17 cellular contexts compared by ENCODE assay signal in the genomic region with DNA sequence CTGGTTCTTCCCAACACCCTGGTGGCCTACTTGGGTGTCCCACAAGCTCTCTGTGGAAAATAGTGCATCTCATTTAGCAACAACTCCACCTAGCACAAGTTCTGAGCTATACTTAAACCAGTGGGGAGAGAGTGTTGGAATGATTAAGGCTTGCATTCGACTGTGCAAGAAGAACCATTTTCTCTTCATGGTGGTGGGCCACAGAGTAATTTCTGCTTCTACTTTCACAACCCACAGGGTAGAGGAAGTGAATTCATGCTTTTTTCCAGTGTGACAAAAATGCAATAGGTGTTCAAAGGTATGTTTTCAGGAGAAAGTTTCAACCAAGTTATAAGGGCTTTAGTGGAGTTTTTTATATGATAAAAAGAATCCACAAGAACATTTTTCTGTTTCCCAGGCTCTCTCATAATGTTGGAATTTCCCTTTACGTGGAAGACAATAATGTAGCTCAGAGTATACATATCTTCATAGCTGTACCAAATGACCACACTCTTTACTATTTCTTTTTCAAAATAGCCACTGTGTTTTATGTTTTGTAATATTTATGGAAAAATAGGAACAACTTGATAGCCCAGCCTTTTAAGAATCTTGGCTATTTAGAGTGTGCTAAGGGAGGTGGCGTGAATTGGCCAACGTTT.
DNase-seq lines count a peak whose midpoint lies in the region; ATAC-seq lines count a peak whose summit lies in the region.
"Had no signal": no experiment of that assay in that cellular context is flagged by ENCODE, and none has a peak within 500 bp of the region (broad histone marks: within the 10 kb centered on the region; RNA-seq: fewer than 3 reads in every experiment).

No MANE protein-coding gene starts in this region.

- no peaks in the 10 kb centered on the region for H3K27me3 ChIP-seq in adipocyte (replicated peaks; ENCODE audit: control insufficient read depth, insufficient read depth, low read length)
- no peaks in the 10 kb centered on the region for H3K27me3 ChIP-seq in naive thymus-derived CD4-positive, alpha-beta T cell (ENCODE audit: control insufficient read depth in 2 of 2, insufficient read depth in 2 of 2, low read length in 2 of 2)
- H3K27me3 ChIP-seq: foreskin keratinocyte, pancreas had no signal

- CTCF ChIA-PET in naive thymus-derived CD4-positive, alpha-beta T cell (lab: Charles Lee), result no interaction called here

- ATAC-seq in GM19328 (IDR thresholded peaks at IDR 0.05; ENCODE audit: unreplicated experiment), result peak; percentile 63
- peak; percentile 63 for ATAC-seq in HG02840 (IDR thresholded peaks at IDR 0.05; ENCODE audit: low FRiP score, unreplicated experiment)
- peak; percentile 84 to 85 for ATAC-seq in stimulated activated naive B cell treated with anti-CD40 and anti-IgM and Interleukin-4, amounts not matched to agents 10 μg/mL and 1 μg/mL and 100 μg/mL, for 72 hours (replicated peaks)
- ATAC-seq in naive thymus-derived CD4-positive, alpha-beta T cell, result no peak
- ATAC-seq: foreskin keratinocyte, pancreas had no signal

- H3K27me3 Mint-ChIP-seq in stimulated activated naive B cell treated with anti-CD40 and anti-IgM and Interleukin-4, amounts not matched to agents 10 μg/mL and 1 μg/mL and 100 μg/mL, for 72 hours, result peaks cover 4 to 5% of the 10 kb centered on the region in 2 donors
- H3K27me3 Mint-ChIP-seq in naive thymus-derived CD4-positive, alpha-beta T cell, result peaks cover 0 to 13% (median 7%) of the 10 kb centered on the region in 5 donors

- H3K27ac ChIP-seq in naive thymus-derived CD4-positive, alpha-beta T cell (ENCODE audit: low read depth, low read length), result no peak overlapping the region
- H3K27ac ChIP-seq: foreskin keratinocyte, lower lobe of right lung, pancreas, skin epidermis had no signal

- H3K4me1 Mint-ChIP-seq in stimulated activated naive B cell treated with anti-CD40 and anti-IgM and Interleukin-4, amounts not matched to agents 10 μg/mL and 1 μg/mL and 100 μg/mL, for 72 hours, result peaks cover 5 to 36% of the 10 kb centered on the region in 2 donors
- H3K4me1 Mint-ChIP-seq in naive thymus-derived CD4-positive, alpha-beta T cell, result no peaks in the 10 kb centered on the region

- H3K4me1 ChIP-seq in adipocyte (ENCODE audit: control insufficient read depth, insufficient read depth, low read length), result no peaks in the 10 kb centered on the region
- no peaks in the 10 kb centered on the region for H3K4me1 ChIP-seq in naive thymus-derived CD4-positive, alpha-beta T cell (ENCODE audit: control insufficient read depth in 2 of 2, insufficient read depth in 2 of 2, low read length in 2 of 2)
- H3K4me1 ChIP-seq: foreskin keratinocyte, lower lobe of right lung had no signal

- intact Hi-C loops in naive thymus-derived CD4-positive, alpha-beta T cell (cut with micrococcal nuclease), result no loop called here

- H3K36me3 Mint-ChIP-seq in stimulated activated naive B cell treated with anti-CD40 and anti-IgM and Interleukin-4, amounts not matched to agents 10 μg/mL and 1 μg/mL and 100 μg/mL, for 72 hours, result no peaks in the 10 kb centered on the region
- H3K36me3 Mint-ChIP-seq in naive thymus-derived CD4-positive, alpha-beta T cell, result no peaks in the 10 kb centered on the region

- no peak overlapping the region for H3K4me3 ChIP-seq in adipocyte (ENCODE audit: low read length)
- H3K4me3 ChIP-seq in naive thymus-derived CD4-positive, alpha-beta T cell (ENCODE audit: low read length), result no peak overlapping the region
- H3K4me3 ChIP-seq: lower lobe of right lung, pancreas, skin epidermis had no signal

- H3K9me3 ChIP-seq in adipocyte (ENCODE audit: control insufficient read depth, low read length), result no peaks in the 10 kb centered on the region
- no peaks in the 10 kb centered on the region for H3K9me3 ChIP-seq in naive thymus-derived CD4-positive, alpha-beta T cell (ENCODE audit: control insufficient read depth in 2 of 3, low read length in 3 of 3)
- H3K9me3 ChIP-seq: lower lobe of right lung, pancreas had no signal

- peaks cover 0 to 2% of the 10 kb centered on the region in 2 donors for H3K9me3 Mint-ChIP-seq in stimulated activated naive B cell treated with anti-CD40 and anti-IgM and Interleukin-4, amounts not matched to agents 10 μg/mL and 1 μg/mL and 100 μg/mL, for 72 hours
- H3K9me3 Mint-ChIP-seq in naive thymus-derived CD4-positive, alpha-beta T cell, result peaks cover 0 to 2% (median 0%) of the 10 kb centered on the region in 11 donors
- H3K9me3 Mint-ChIP-seq: activated B cell treated with CpG ODN at 0.5 μM for 24 hours; activated T-helper 2 cell treated with anti-CD3 and anti-CD28 coated beads, Interferon-gamma antibody, Interleukin-2, Interleukin-4, amounts not matched to agents 10 μg/mL and 5 μg/mL and 100 μg/mL, durations not matched to agents 14 hours and 24 hours and 36 hours; endodermal cell; H9 had no signal

- no peaks in the 10 kb centered on the region for H3K36me3 ChIP-seq in adipocyte (ENCODE audit: control insufficient read depth, insufficient read depth, low read length, severe bottlenecking)
- no peaks in the 10 kb centered on the region for H3K36me3 ChIP-seq in naive thymus-derived CD4-positive, alpha-beta T cell (ENCODE audit: control insufficient read depth in 2 of 3, insufficient read depth in 3 of 3, low read length in 3 of 3)
- H3K36me3 ChIP-seq: lower lobe of right lung, pancreas had no signal

- POLR2A ChIA-PET in naive thymus-derived CD4-positive, alpha-beta T cell (lab: Charles Lee), result no interaction called here

- no peak overlapping the region for H3K9ac ChIP-seq in adipocyte (ENCODE audit: low read length)

- H3K27ac Mint-ChIP-seq in stimulated activated naive B cell treated with anti-CD40 and anti-IgM and Interleukin-4, amounts not matched to agents 10 μg/mL and 1 μg/mL and 100 μg/mL, for 72 hours, result no peak overlapping the region
- no peak overlapping the region for H3K27ac Mint-ChIP-seq in naive thymus-derived CD4-positive, alpha-beta T cell
- H3K27ac Mint-ChIP-seq: activated B cell treated with CpG ODN at 0.5 μM for 24 hours; activated T-helper 2 cell treated with anti-CD3 and anti-CD28 coated beads, Interferon-gamma antibody, Interleukin-2, Interleukin-4, amounts not matched to agents 10 μg/mL and 5 μg/mL and 100 μg/mL, durations not matched to agents 14 hours and 24 hours and 36 hours; endodermal cell; H9 had no signal

- H3K4me3 Mint-ChIP-seq in stimulated activated naive B cell treated with anti-CD40 and anti-IgM and Interleukin-4, amounts not matched to agents 10 μg/mL and 1 μg/mL and 100 μg/mL, for 72 hours, result no peak overlapping the region
- H3K4me3 Mint-ChIP-seq in naive thymus-derived CD4-positive, alpha-beta T cell, result no peak overlapping the region
- H3K4me3 Mint-ChIP-seq: activated B cell treated with CpG ODN at 0.5 μM for 24 hours, endodermal cell, H9 had no signal

- DNase-seq in adipocyte (ENCODE audit: low read depth) (peak; percentile 50), NCI-H2227 treated with DMSO at 0.1 percent for 48 hours (lab: John Stamatoyannopoulos, UW) (no peak), 8988T (no peak)
- no peak for DNase-seq in stimulated activated naive B cell treated with anti-CD40 and anti-IgM and Interleukin-4, amounts not matched to agents 10 μg/mL and 1 μg/mL and 100 μg/mL, for 72 hours
- no peak for DNase-seq in naive thymus-derived CD4-positive, alpha-beta T cell
- DNase-seq: activated B cell treated with CpG ODN at 0.5 μM for 24 hours, cerebellar nuclear complex, endodermal cell, foreskin keratinocyte, H9, lower lobe of right lung, NCI-H1436 treated with DMSO at 0.1 percent for 48 hours, pancreas had no signal
